In the genomic region with DNA sequence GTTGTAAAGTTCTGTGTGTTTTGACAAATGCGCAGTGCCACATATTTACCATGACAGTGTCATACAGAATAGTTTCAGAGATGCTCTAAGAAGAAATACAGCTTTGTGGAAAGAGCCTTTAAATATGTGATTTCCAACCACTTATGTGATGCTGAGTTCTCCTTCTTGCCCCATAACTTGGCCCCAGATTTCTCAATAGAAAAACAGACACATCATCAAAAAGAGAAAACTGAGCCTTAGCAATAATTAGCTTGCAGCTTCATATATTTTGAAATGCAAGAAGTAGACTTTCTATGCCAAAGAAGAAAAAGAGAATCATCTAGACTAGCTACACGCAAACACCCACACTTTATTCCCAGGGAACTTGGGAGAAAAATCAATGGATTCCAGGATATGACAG, we compare ENCODE assay signal across 23 cellular contexts.
"Had no signal": no experiment of that assay in that cellular context is flagged by ENCODE, and none has a peak within 500 bp of the region (broad histone marks: within the 10 kb centered on the region; RNA-seq: fewer than 3 reads in every experiment).

No MANE protein-coding gene starts in this region.

- H3K36me3 ChIP-seq: gastrocnemius medialis, neural progenitor cell, prostate gland, right atrium auricular region, stomach, tibial artery had no signal

- H3K4me1 Mint-ChIP-seq: mesothelial cell of epicardium; stimulated activated effector memory CD8-positive, alpha-beta T cell treated with anti-CD3 and anti-CD28 coated beads, Interleukin-12 subunit alpha, Interleukin-12 subunit beta, amount 100 ng/mL, for 72 hours had no signal

- H3K27ac Mint-ChIP-seq: mesothelial cell of epicardium; nephron; neural progenitor cell; stimulated activated effector memory CD8-positive, alpha-beta T cell treated with anti-CD3 and anti-CD28 coated beads, Interleukin-12 subunit alpha, Interleukin-12 subunit beta, amount 100 ng/mL, for 72 hours; type B pancreatic cell had no signal

- H3K27me3 ChIP-seq: dorsolateral prefrontal cortex, gastrocnemius medialis, neural progenitor cell, right atrium auricular region, stomach, testis, tibial artery had no signal

- H3K27me3 Mint-ChIP-seq: type B pancreatic cell had no signal

- H3K36me3 Mint-ChIP-seq: mesothelial cell of epicardium; naive B cell; neural progenitor cell; stimulated activated effector memory CD8-positive, alpha-beta T cell treated with anti-CD3 and anti-CD28 coated beads, Interleukin-12 subunit alpha, Interleukin-12 subunit beta, amount 100 ng/mL, for 72 hours; type B pancreatic cell had no signal

- H3K4me3 Mint-ChIP-seq: mesothelial cell of epicardium; naive B cell; nephron; neural progenitor cell; stimulated activated effector memory CD8-positive, alpha-beta T cell treated with anti-CD3 and anti-CD28 coated beads, Interleukin-12 subunit alpha, Interleukin-12 subunit beta, amount 100 ng/mL, for 72 hours; type B pancreatic cell had no signal

- H3K4me1 ChIP-seq: gastrocnemius medialis, neural progenitor cell, prostate gland, stomach, testis had no signal

- H3K9me3 Mint-ChIP-seq: stimulated activated effector memory CD8-positive, alpha-beta T cell treated with anti-CD3 and anti-CD28 coated beads, Interleukin-12 subunit alpha, Interleukin-12 subunit beta, amount 100 ng/mL, for 72 hours had no signal

- ATAC-seq: gastrocnemius medialis; left lobe of liver; mucosa of descending colon; sciatic nerve; stimulated activated effector memory CD8-positive, alpha-beta T cell treated with anti-CD3 and anti-CD28 coated beads, Interleukin-12 subunit alpha, Interleukin-12 subunit beta, amount 100 ng/mL, for 72 hours had no signal

- H3K9me3 ChIP-seq: gastrocnemius medialis, mucosa of descending colon, prostate gland, testis had no signal

- H3K27ac ChIP-seq: dorsolateral prefrontal cortex, gastrocnemius medialis, neural progenitor cell, prostate gland, right atrium auricular region, stomach, testis, tibial artery had no signal

- H3K4me3 ChIP-seq: dorsolateral prefrontal cortex, gastrocnemius medialis, mucosa of descending colon, neural progenitor cell, prostate gland, right atrium auricular region, stomach, testis, tibial artery had no signal

- DNase-seq: cortex of kidney; dorsolateral prefrontal cortex; effector CD4-positive, alpha-beta T cell; gastrocnemius medialis; mesenchymal stem cell; mucosa of descending colon; naive B cell; stimulated activated CD4-positive, alpha-beta T cell treated with anti-CD3 and anti-CD28 coated beads, Interleukin-2, amount 100 ng/mL, for 24 hours; stimulated activated CD4-positive, alpha-beta T cell treated with anti-CD3 and anti-CD28 coated beads, Interleukin-4, amount 100 ng/mL, for 24 hours; stimulated activated naive CD4-positive, alpha-beta T cell treated with Interleukin-2 at 50 U/mL for 16 hours; stomach; substantia nigra; testis; tibial artery had no signal
